In genomic region chr9:98903938-98904560, GRCh38 we compare ENCODE assay signal across 28 cellular contexts. TPM values are rescaled to one million over a fixed set of nuclear protein-coding genes. Genes with fewer than 3 reads are reported as not detected.
"Had no signal": no experiment of that assay in that cellular context is flagged by ENCODE, and none has a peak within 500 bp of the region (broad histone marks: within the 10 kb centered on the region; RNA-seq: fewer than 3 reads in every experiment).

No MANE protein-coding gene starts in this region.

- H3K4me2 ChIP-seq: smooth muscle cell had no signal

- H3K27ac ChIP-seq: breast epithelium, gastroesophageal sphincter, left lung, ovary, suprapubic skin, tibial artery had no signal

- H3K4me1 ChIP-seq: breast epithelium had no signal

- DNase-seq: activated CD4-positive, alpha-beta T cell treated with anti-CD3 and anti-CD28 coated beads for 4 hours; activated CD4-positive, alpha-beta T cell treated with anti-CD3 and anti-CD28 coated beads, Interleukin-2, amount 50 U/mL, for 4 hours; activated naive CD4-positive, alpha-beta T cell; activated T-cell treated with anti-CD3 and anti-CD28 coated beads for 4 hours; activated T-cell treated with anti-CD3 and anti-CD28 coated beads, Interleukin-2, amount 50 U/mL, for 72 hours; effector memory CD4-positive, alpha-beta T cell; erythroblast; hypothalamus; kidney glomerular epithelial cell; left lung; ovary; stimulated activated CD4-positive, alpha-beta T cell treated with anti-CD3 and anti-CD28 coated beads, Interleukin-1b, Interleukin-23, amount 100 ng/mL, for 48 hours; stimulated activated CD4-positive, alpha-beta T cell treated with anti-CD3 and anti-CD28 coated beads, Interleukin-4, amount 100 ng/mL, for 4 hours; stimulated activated CD8-positive, alpha-beta memory T cell treated with anti-CD3 and anti-CD28 coated beads, Interleukin-4, amount 100 ng/mL, for 48 hours; T-helper 1 cell; tibial artery had no signal

- ATAC-seq: activated naive CD4-positive, alpha-beta T cell treated with anti-CD3 and anti-CD28 coated beads, Interleukin-2, amount 50 U/mL, for 72 hours; activated T-cell treated with anti-CD3 and anti-CD28 coated beads, Interleukin-2, amount 50 U/mL, for 72 hours; gastroesophageal sphincter; left lung; stimulated activated memory B cell treated with anti-CD40 and anti-IgM and Interleukin-4, amounts not matched to agents 10 μg/mL and 1 μg/mL and 100 μg/mL, for 72 hours had no signal

- FAIRE-seq: colon had no signal

- H3K4me1 Mint-ChIP-seq: central memory CD8-positive, alpha-beta T cell; stimulated activated memory B cell treated with anti-CD40 and anti-IgM and Interleukin-4, amounts not matched to agents 10 μg/mL and 1 μg/mL and 100 μg/mL, for 72 hours had no signal

- H3K9me3 Mint-ChIP-seq: activated naive CD4-positive, alpha-beta T cell treated with anti-CD3 and anti-CD28 coated beads, Interleukin-2, amount 50 U/mL, for 72 hours; activated T-cell treated with anti-CD3 and anti-CD28 coated beads, Interleukin-2, amount 50 U/mL, for 72 hours; central memory CD8-positive, alpha-beta T cell; stimulated activated memory B cell treated with anti-CD40 and anti-IgM and Interleukin-4, amounts not matched to agents 10 μg/mL and 1 μg/mL and 100 μg/mL, for 72 hours; T-helper 2 cell treated with Interferon-gamma antibody and Interleukin-4, amounts not matched to agents 5 μg/mL and 100 μg/mL, for 36 hours had no signal

- H3K9me3 ChIP-seq: breast epithelium, gastroesophageal sphincter, heart left ventricle, left lung, ovary, suprapubic skin, tibial artery had no signal

- H3K27me3 ChIP-seq: breast epithelium, gastroesophageal sphincter, heart left ventricle, left lung, ovary, suprapubic skin, tibial artery had no signal

- H3K4me3 ChIP-seq: breast epithelium, gastroesophageal sphincter, heart left ventricle, left lung, ovary, smooth muscle cell, suprapubic skin, tibial artery had no signal

- H3K27me3 Mint-ChIP-seq: progenitor cell of endocrine pancreas had no signal

- H3K4me3 Mint-ChIP-seq: activated T-cell treated with anti-CD3 and anti-CD28 coated beads, Interleukin-2, amount 50 U/mL, for 72 hours; central memory CD8-positive, alpha-beta T cell; stimulated activated memory B cell treated with anti-CD40 and anti-IgM and Interleukin-4, amounts not matched to agents 10 μg/mL and 1 μg/mL and 100 μg/mL, for 72 hours; T-helper 2 cell treated with Interferon-gamma antibody and Interleukin-4, amounts not matched to agents 5 μg/mL and 100 μg/mL, for 36 hours had no signal

- H3K27ac Mint-ChIP-seq: activated T-cell treated with anti-CD3 and anti-CD28 coated beads, Interleukin-2, amount 50 U/mL, for 72 hours; progenitor cell of endocrine pancreas; stimulated activated memory B cell treated with anti-CD40 and anti-IgM and Interleukin-4, amounts not matched to agents 10 μg/mL and 1 μg/mL and 100 μg/mL, for 72 hours; T-helper 2 cell treated with Interferon-gamma antibody and Interleukin-4, amounts not matched to agents 5 μg/mL and 100 μg/mL, for 36 hours had no signal

- H3K36me3 ChIP-seq: breast epithelium, gastroesophageal sphincter, heart left ventricle, left lung, ovary, suprapubic skin, tibial artery had no signal

RNA-seq across cellular contexts. Expression of gene COL15A1, which starts 39.7 kb away (rescaled TPM):
- total RNA-seq: lung microvascular endothelial cell, progenitor cell of endocrine pancreas had no signal
